In the genomic region with DNA sequence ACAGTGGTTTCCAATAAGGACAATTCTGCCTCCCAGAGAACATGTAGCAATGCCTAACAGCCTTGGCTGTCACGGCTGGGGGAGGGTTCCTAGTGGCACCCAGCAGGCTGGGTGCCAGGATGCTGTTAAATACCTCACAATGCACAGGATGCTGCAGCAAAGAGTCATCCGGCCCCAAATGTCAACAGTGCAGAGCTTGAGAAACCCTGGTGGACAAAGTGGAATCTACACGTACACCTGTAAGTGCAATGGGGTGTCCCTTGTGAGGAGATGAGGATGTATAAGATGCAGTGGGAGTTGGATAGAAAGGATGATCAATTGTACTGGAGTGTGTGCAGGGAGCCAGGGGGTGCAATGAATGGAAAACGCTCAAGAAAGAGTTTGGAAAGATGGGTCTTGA, we compare ENCODE assay signal across 17 cellular contexts.
DNase-seq lines count a peak whose midpoint lies in the region; TF ChIP-seq lines count a peak whose summit lies in the region.
"Had no signal": no experiment of that assay in that cellular context is flagged by ENCODE, and none has a peak within 500 bp of the region (broad histone marks: within the 10 kb centered on the region; RNA-seq: fewer than 3 reads in every experiment).

No MANE protein-coding gene starts in this region.

- TF ChIP-seq CTCF in GM12875 (IDR thresholded peaks at IDR 0.05; ENCODE audit: borderline replicate concordance, insufficient read depth, low read depth, low read length) (0 out of 2 replicates have a peak, but pooled peaks have one; percentile 21), epithelial cell of esophagus (IDR thresholded peaks at IDR 0.05; ENCODE audit: insufficient read depth, low read depth, low read length, missing control alignments) (no peak), GM10266 (IDR thresholded peaks at IDR 0.05; ENCODE audit: control insufficient read depth, insufficient read depth, low read depth, missing control alignments) (no peak)

- DNase-seq in HT1080 (ENCODE audit: low read depth) (peak; percentile 12), epithelial cell of esophagus (ENCODE audit: low read depth) (peak; percentile 2), stromal cell of bone marrow (ENCODE audit: low read depth) (peak; percentile 6), activated T-cell treated with anti-CD3 and anti-CD28 coated beads for 4 hours (no peak), GM10266 (ENCODE audit: extremely low spot score) (no peak), activated gamma-delta T cell (lab: John Stamatoyannopoulos, UW) (no peak)
- DNase-seq: activated CD4-positive, alpha-beta T cell treated with anti-CD3 and anti-CD28 coated beads, Interleukin-2, amount 50 U/mL, for 48 hours; activated effector memory CD4-positive, alpha-beta T cell treated with Interleukin-2 at 50 U/mL for 16 hours; CD4-positive, alpha-beta T cell; effector memory CD8-positive, alpha-beta T cell; head of caudate nucleus; left colon; MV-4-11; naive thymus-derived CD8-positive, alpha-beta T cell; NCI-H2171 treated with DMSO at 0.1 percent for 48 hours; right cardiac atrium had no signal

- H3K4me3 ChIP-seq in GM12875 (ENCODE audit: low read depth, low read length) (no peak overlapping the region), epithelial cell of esophagus (ENCODE audit: low read length) (no peak overlapping the region)

Comparison
In these comparisons a context has a peak if more than half of its experiments do, and no peak if none do; other contexts are left out.
1. DNase-seq: peak in HT1080 (single experiment), epithelial cell of esophagus (single experiment) and stromal cell of bone marrow (single experiment); none in activated T-cell treated with anti-CD3 and anti-CD28 coated beads for 4 hours (single experiment), GM10266 (single experiment) and activated gamma-delta T cell (single experiment).